Comparison of ENCODE assay signal across 25 cellular contexts in the genomic region with DNA sequence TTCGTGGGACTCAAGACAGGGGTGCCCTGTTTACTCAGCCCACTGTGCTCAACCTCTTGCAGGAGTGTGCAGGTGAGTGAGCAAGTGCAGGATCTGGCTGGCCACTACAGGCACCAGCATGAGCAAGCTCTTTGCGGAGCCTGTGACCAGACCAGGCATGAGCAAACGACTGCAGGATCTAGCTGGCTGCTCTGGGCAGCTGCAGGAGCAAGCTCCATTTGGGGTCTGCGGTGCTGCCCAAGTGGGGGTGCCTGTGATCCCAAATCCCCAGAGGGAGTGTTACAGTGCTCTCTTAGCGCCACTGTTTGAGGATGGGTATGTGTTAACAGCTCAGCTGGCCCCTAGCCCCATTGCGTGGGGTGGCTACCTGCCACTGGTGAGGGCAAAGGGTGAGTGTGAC. TPM values are rescaled to one million over a fixed set of nuclear protein-coding genes. Genes with fewer than 3 reads are reported as not detected.
A peak's percentile ranks its signal among the peaks of the same experiment; 100 is the strongest.
DNase-seq lines count a peak whose midpoint lies in the region; ATAC-seq, FAIRE-seq and TF ChIP-seq lines count a peak whose summit lies in the region.
"Had no signal": no experiment of that assay in that cellular context is flagged by ENCODE, and none has a peak within 500 bp of the region (broad histone marks: within the 10 kb centered on the region; RNA-seq: fewer than 3 reads in every experiment).

No MANE protein-coding gene starts in this region.

- H3K27ac Mint-ChIP-seq in stimulated activated effector memory CD8-positive, alpha-beta T cell treated with anti-CD3 and anti-CD28 coated beads, Interleukin-12 subunit alpha, Interleukin-12 subunit beta, amount 100 ng/mL, for 72 hours = no peak overlapping the region
- H3K27ac Mint-ChIP-seq in nephron progenitor cell = no peak overlapping the region
- H3K27ac Mint-ChIP-seq: GM23338 had no signal

- H3K4me1 ChIP-seq in HEK293 (ENCODE audit: control insufficient read depth, insufficient read depth, low read length) (no peaks in the 10 kb centered on the region), RWPE2 (ENCODE audit: insufficient read depth, poor library complexity, severe bottlenecking) (no peaks in the 10 kb centered on the region), kidney (ENCODE audit: control insufficient read depth in 1 of 2, insufficient read depth in 1 of 2, low read depth in 1 of 2, low read length in 2 of 2) (no peaks in the 10 kb centered on the region)
- H3K4me1 ChIP-seq: HAP-1 had no signal

- H3K27me3 ChIP-seq in RWPE2 (ENCODE audit: insufficient read depth, poor library complexity, severe bottlenecking) = peaks cover 31% of the 10 kb centered on the region

- POLR2A ChIA-PET in HEK293 (lab: Yijun Ruan, JAX) = no interaction called here

- H3K4me3 ChIP-seq in HEK293 (ENCODE audit: low read depth, low read length) (no peak overlapping the region), RWPE2 (ENCODE audit: severe bottlenecking) (no peak overlapping the region), kidney (ENCODE audit: low read length in 2 of 2) (no peak overlapping the region)
- H3K4me3 ChIP-seq: BLaER1 treated with 17β-estradiol and CSF1 and Interleukin-3, amounts not matched to agents 10 nM and 100 nM; GM23338; HAP-1 had no signal

- no peaks in the 10 kb centered on the region for H3K9me3 ChIP-seq in HEK293 (ENCODE audit: control insufficient read depth, insufficient read depth, low read depth, low read length)
- H3K9me3 ChIP-seq in RWPE2 (ENCODE audit: severe bottlenecking) = no peaks in the 10 kb centered on the region
- peaks cover 0 to 3% of the 10 kb centered on the region in 2 donors for H3K9me3 ChIP-seq in kidney (ENCODE audit: control insufficient read depth in 1 of 2, low read length in 2 of 2)
- H3K9me3 ChIP-seq: HAP-1 had no signal

- ATAC-seq in RWPE2 (ENCODE audit: low read depth) = no peak
- ATAC-seq in stimulated activated effector memory CD8-positive, alpha-beta T cell treated with anti-CD3 and anti-CD28 coated beads, Interleukin-12 subunit alpha, Interleukin-12 subunit beta, amount 100 ng/mL, for 72 hours = peak; percentile 38
- ATAC-seq: GM23338, Panc1 had no signal

- H3K9ac ChIP-seq in kidney (ENCODE audit: low read length in 2 of 2) = no peak overlapping the region
- H3K9ac ChIP-seq: BLaER1 treated with 17β-estradiol and CSF1 and Interleukin-3, amounts not matched to agents 10 nM and 100 nM; KMS-11 had no signal

- DNase-seq in RWPE2 (ENCODE audit: low spot score) (peak; percentile 25), kidney (peak; percentile 50), NCI-H2196 treated with DMSO at 0.1 percent for 48 hours (lab: John Stamatoyannopoulos, UW; ENCODE audit: unreplicated experiment) (no peak), nephron progenitor cell (no peak)
- DNase-seq in stimulated activated effector memory CD8-positive, alpha-beta T cell treated with anti-CD3 and anti-CD28 coated beads, Interleukin-12 subunit alpha, Interleukin-12 subunit beta, amount 100 ng/mL, for 72 hours (ENCODE audit: low spot score in 2 of 2) = no peak
- no peak for DNase-seq in activated CD4-positive, alpha-beta T cell treated with anti-CD3 and anti-CD28 coated beads for 1 hour
- DNase-seq: ACHN; CD4-positive, alpha-beta memory T cell; IMR-90; MV-4-11; NCI-H1105 treated with DMSO at 0.1 percent for 48 hours; NCI-H2029 treated with DMSO at 0.1 percent for 48 hours; NCI-H345; NCI-H524 treated with DMSO at 0.1 percent for 48 hours; NCI-H82 had no signal

- no peaks in the 10 kb centered on the region for H3K9me3 Mint-ChIP-seq in stimulated activated effector memory CD8-positive, alpha-beta T cell treated with anti-CD3 and anti-CD28 coated beads, Interleukin-12 subunit alpha, Interleukin-12 subunit beta, amount 100 ng/mL, for 72 hours
- peaks cover 29% of the 10 kb centered on the region for H3K9me3 Mint-ChIP-seq in nephron progenitor cell

- no peak for TF ChIP-seq CTCF in HEK293 (tag by site-specific recombination; IDR thresholded peaks at IDR 0.05)
- TF ChIP-seq CTCF in RWPE2 (IDR thresholded peaks at IDR 0.05; ENCODE audit: poor library complexity, severe bottlenecking) = no peak
- no peak for TF ChIP-seq CTCF in kidney (IDR thresholded peaks at IDR 0.05; ENCODE audit: borderline replicate concordance, extremely low read depth, insufficient read depth)
- no peak for TF ChIP-seq CTCF in nephron progenitor cell (IDR thresholded peaks at IDR 0.05)

- H3K27ac ChIP-seq in HEK293 (ENCODE audit: extremely low read depth, low read depth, low read length) = no peak overlapping the region
- no peak overlapping the region for H3K27ac ChIP-seq in RWPE2 (ENCODE audit: poor library complexity, severe bottlenecking)
- H3K27ac ChIP-seq in kidney (ENCODE audit: low read depth in 2 of 2, low read length in 2 of 2) = no peak overlapping the region
- H3K27ac ChIP-seq: BLaER1 treated with 17β-estradiol and CSF1 and Interleukin-3, amounts not matched to agents 10 nM and 100 nM; KMS-11 had no signal

- H3K4me3 Mint-ChIP-seq in stimulated activated effector memory CD8-positive, alpha-beta T cell treated with anti-CD3 and anti-CD28 coated beads, Interleukin-12 subunit alpha, Interleukin-12 subunit beta, amount 100 ng/mL, for 72 hours = no peak overlapping the region
- H3K4me3 Mint-ChIP-seq in nephron progenitor cell = no peak overlapping the region

- peaks cover 13% of the 10 kb centered on the region for H3K36me3 Mint-ChIP-seq in stimulated activated effector memory CD8-positive, alpha-beta T cell treated with anti-CD3 and anti-CD28 coated beads, Interleukin-12 subunit alpha, Interleukin-12 subunit beta, amount 100 ng/mL, for 72 hours
- peaks cover 8% of the 10 kb centered on the region for H3K36me3 Mint-ChIP-seq in nephron progenitor cell (ENCODE audit: low read depth)

- H3K36me3 ChIP-seq in HEK293 (ENCODE audit: control insufficient read depth in 2 of 2, insufficient read depth in 1 of 2, low read length in 2 of 2) (peaks cover 0 to 11% of the 10 kb centered on the region in 2 experiments; a peak in 2 of 3 replicates), RWPE2 (ENCODE audit: low read depth) (peaks cover 6% of the 10 kb centered on the region), kidney (ENCODE audit: control insufficient read depth in 1 of 2, insufficient read depth in 2 of 2, low read length in 2 of 2) (no peaks in the 10 kb centered on the region)
- H3K36me3 ChIP-seq: HAP-1 had no signal

- intact Hi-C loops in kidney (cut with DNase I) = no loop called here

- H3K4me1 Mint-ChIP-seq in stimulated activated effector memory CD8-positive, alpha-beta T cell treated with anti-CD3 and anti-CD28 coated beads, Interleukin-12 subunit alpha, Interleukin-12 subunit beta, amount 100 ng/mL, for 72 hours = peaks cover 7% of the 10 kb centered on the region
- peaks cover 7% of the 10 kb centered on the region for H3K4me1 Mint-ChIP-seq in nephron progenitor cell

- no peak for FAIRE-seq in kidney (lab: Jason Lieb, UNC)
- FAIRE-seq: GM12892, HTR-8/SVneo had no signal

- peaks cover 44% of the 10 kb centered on the region for H3K27me3 Mint-ChIP-seq in nephron progenitor cell (ENCODE audit: low read depth, poor library complexity)

- CTCF ChIA-PET in HEK293 (lab: Yijun Ruan, JAX) = no interaction called here

TF ChIP-seq in HEK293, 187 proteins besides CTCF, POLR2A, EP300 and RAD21:
- TF ChIP-seq ZNF266 (tag by site-specific recombination; IDR thresholded peaks at IDR 0.05; ENCODE audit: low read depth) (no peak), ZBTB17 (tag by site-specific recombination; IDR thresholded peaks at IDR 0.05) (peak; percentile 71)
TF ChIP-seq in HEK293: peak in this region for 1.

RNA-seq across cellular contexts. Expression of a gene that starts 2.4 kb away (rescaled TPM):
- 0.19 TPM for total RNA-seq in kidney
- 0.06 TPM for polyA plus RNA-seq in kidney (ENCODE audit: insufficient read depth, low read depth, low replicate concordance)
- total RNA-seq: G401, IMR-90, SK-MEL-5 had no signal

RNA-seq across cellular contexts. Expression of a gene that starts 6.5 kb away (rescaled TPM):
- 8.0 TPM for total RNA-seq in kidney
- polyA plus RNA-seq in kidney (ENCODE audit: insufficient read depth, low read depth, low replicate concordance) = 6.9 TPM

RNA-seq across cellular contexts. Expression of a gene that starts 40.0 kb away (rescaled TPM):
- total RNA-seq in kidney = 10.0 TPM
- 3.4 TPM for polyA plus RNA-seq in kidney (ENCODE audit: insufficient read depth, low read depth, low replicate concordance)
- total RNA-seq: G401, SK-MEL-5 had no signal

Comparison
In these comparisons a context has a peak if more than half of its experiments do, and no peak if none do; other contexts are left out.
1. DNase-seq: peak in RWPE2 (single experiment) and kidney (single experiment); none in stimulated activated effector memory CD8-positive, alpha-beta T cell treated with anti-CD3 and anti-CD28 coated beads, Interleukin-12 subunit alpha, Interleukin-12 subunit beta, amount 100 ng/mL, for 72 hours (0 of 2), NCI-H2196 treated with DMSO at 0.1 percent for 48 hours (single experiment), activated CD4-positive, alpha-beta T cell treated with anti-CD3 and anti-CD28 coated beads for 1 hour (single experiment) and nephron progenitor cell (single experiment).